Comparison of ENCODE assay signal across 21 cellular contexts in genomic region chr16:60077791-60078280, GRCh38.
"Had no signal": no experiment of that assay in that cellular context is flagged by ENCODE, and none has a peak within 500 bp of the region (broad histone marks: within the 10 kb centered on the region; RNA-seq: fewer than 3 reads in every experiment).

No MANE protein-coding gene starts in this region.

- H3K27ac Mint-ChIP-seq: activated naive CD4-positive, alpha-beta T cell treated with anti-CD3 and anti-CD28 coated beads, Interleukin-2, amount 50 U/mL, for 72 hours; activated T-helper 2 cell treated with anti-CD3 and anti-CD28 coated beads, Interferon-gamma antibody, Interleukin-2, Interleukin-4, amounts not matched to agents 10 μg/mL and 5 μg/mL and 100 μg/mL, durations not matched to agents 14 hours and 24 hours and 36 hours; brain; memory B cell; nephron had no signal

- H3K36me3 Mint-ChIP-seq: brain, memory B cell had no signal

- H3K9me3 ChIP-seq: left lung, psoas muscle, sigmoid colon, transverse colon had no signal

- DNase-seq: activated CD4-positive, alpha-beta T cell treated with anti-CD3 and anti-CD28 coated beads, Interleukin-2, amount 50 U/mL, for 1 hour; activated CD4-positive, CD25-positive, alpha-beta regulatory T cell; activated T-cell treated with anti-CD3 and anti-CD28 coated beads for 4 hours; amygdala; cerebellar nuclear complex; foreskin melanocyte; head of caudate nucleus; islet precursor cell; left lung; psoas muscle; sigmoid colon; stimulated activated CD4-positive, alpha-beta T cell treated with anti-CD3 and anti-CD28 coated beads, Interleukin-12 subunit alpha, Interleukin-12 subunit beta, amount 100 ng/mL, for 4 hours; stimulated activated naive CD4-positive, alpha-beta T cell; substantia nigra; T1000; transverse colon had no signal

- H3K4me3 ChIP-seq: left lung, psoas muscle, sigmoid colon, transverse colon had no signal

- ATAC-seq: activated naive CD4-positive, alpha-beta T cell treated with anti-CD3 and anti-CD28 coated beads, Interleukin-2, amount 50 U/mL, for 72 hours; left lung; psoas muscle had no signal

- H3K27me3 ChIP-seq: left lung, sigmoid colon, transverse colon had no signal

- H3K4me3 Mint-ChIP-seq: brain, memory B cell, nephron had no signal

- H3K36me3 ChIP-seq: left lung, sigmoid colon, transverse colon had no signal

- H3K4me1 Mint-ChIP-seq: brain, memory B cell, nephron had no signal

- H3K4me1 ChIP-seq: left lung, psoas muscle, sigmoid colon, transverse colon had no signal

- H3K27me3 Mint-ChIP-seq: brain, memory B cell had no signal
